Comparison of ENCODE assay signal across 22 cellular contexts in genomic region chr3:157662171-157662570, GRCh38.
DNase-seq lines count a peak whose midpoint lies in the region; ATAC-seq, FAIRE-seq and TF ChIP-seq lines count a peak whose summit lies in the region.
"Had no signal": no experiment of that assay in that cellular context is flagged by ENCODE, and none has a peak within 500 bp of the region (broad histone marks: within the 10 kb centered on the region; RNA-seq: fewer than 3 reads in every experiment).

No MANE protein-coding gene starts in this region.

- H3K27ac ChIP-seq in BLaER1 (no peak overlapping the region), left ventricle myocardium inferior (replicated peaks) (no peak overlapping the region)
- H3K27ac ChIP-seq: 22Rv1, A549 had no signal

- intact Hi-C loops in left ventricle myocardium inferior (cut with micrococcal nuclease): no loop called here

- H4K20me1 ChIP-seq in BLaER1: no peaks in the 10 kb centered on the region

- FAIRE-seq in urothelium cell line (lab: Jason Lieb, UNC): no peak
- FAIRE-seq: A549, D721Med, G401.6, GM12891, GM19239 had no signal

- H3K4me1 ChIP-seq in BLaER1 (peaks cover 8% of the 10 kb centered on the region; the same call in 1 of the 2 replicates), left ventricle myocardium inferior (no peaks in the 10 kb centered on the region)
- H3K4me1 ChIP-seq: A549, Caco-2 had no signal

- no peaks in the 10 kb centered on the region for H3K27me3 ChIP-seq in BLaER1
- H3K27me3 ChIP-seq in left ventricle myocardium inferior (ENCODE audit: low read depth): peaks cover 7% of the 10 kb centered on the region

- TF ChIP-seq CTCF in left ventricle myocardium inferior (IDR thresholded peaks at IDR 0.05; ENCODE audit: borderline replicate concordance): no peak

- H3K9me3 ChIP-seq in BLaER1 (no peaks in the 10 kb centered on the region), left ventricle myocardium inferior (replicated peaks) (no peaks in the 10 kb centered on the region)
- H3K9me3 ChIP-seq: A549, Caco-2 had no signal

- ATAC-seq in GM21390 (IDR thresholded peaks at IDR 0.05; ENCODE audit: unreplicated experiment): no peak
- ATAC-seq: A549 had no signal

- peak overlapping the region; percentile 24; the same call in 1 of the 2 replicates for H3K4me2 ChIP-seq in BLaER1
- H3K4me2 ChIP-seq: A549 had no signal

- in situ Hi-C loops in SK-MEL-5 (cut with HindIII; ENCODE audit: low pct_unique_long_range_greater_than_20kb, low sequenced_read_pairs): no loop called here

- H3K4me3 ChIP-seq in BLaER1: no peak overlapping the region
- no peak overlapping the region for H3K4me3 ChIP-seq in left ventricle myocardium inferior
- H3K4me3 ChIP-seq: A549 had no signal

- no peaks in the 10 kb centered on the region for H3K36me3 ChIP-seq in BLaER1
- no peaks in the 10 kb centered on the region for H3K36me3 ChIP-seq in left ventricle myocardium inferior

- no peak overlapping the region for H3K9ac ChIP-seq in BLaER1

- peak; percentile 6 for DNase-seq in SK-MEL-5 (ENCODE audit: low read depth, low spot score)
- peak; percentile 65 for DNase-seq in globus pallidus (ENCODE audit: low spot score)
- peak; percentile 81 for DNase-seq in pons (ENCODE audit: low spot score)
- no peak for DNase-seq in urothelium cell line (ENCODE audit: low spot score)
- DNase-seq in left ventricle myocardium inferior: no peak
- DNase-seq: AML-193; C1 segment of cervical spinal cord; Caco-2; Calu3; CD4-positive, alpha-beta memory T cell; CD4-positive, CD25-positive, alpha-beta regulatory T cell; CD8-positive, alpha-beta memory T cell; DMS79 treated with DMSO at 0.1 percent for 48 hours; GF-D8 had no signal

Comparison
In these comparisons a context has a peak if more than half of its experiments do, and no peak if none do; other contexts are left out.
1. DNase-seq: peak in SK-MEL-5 (single experiment), globus pallidus (single experiment) and pons (single experiment); none in urothelium cell line (single experiment) and left ventricle myocardium inferior (single experiment).